In the genomic region with DNA sequence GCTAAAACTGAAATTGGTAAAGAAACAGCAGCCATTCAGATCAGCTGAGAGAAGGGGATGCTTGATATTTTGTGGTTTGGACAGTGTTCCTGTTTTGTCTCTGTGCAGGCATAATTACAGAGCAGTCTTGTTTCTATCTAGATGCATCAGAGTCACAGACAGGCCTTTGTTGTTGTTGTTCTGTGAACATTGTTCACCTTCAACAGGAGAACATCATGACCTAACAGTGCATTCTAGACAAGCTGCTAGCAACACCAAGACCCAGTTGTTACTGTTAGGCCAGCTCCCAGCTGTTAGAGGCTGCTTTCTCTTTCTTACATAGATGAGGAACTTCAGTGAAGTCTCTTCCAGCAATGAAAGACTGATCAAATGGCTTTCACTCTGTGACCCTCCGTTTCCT, we compare ENCODE assay signal across 12 cellular contexts. TPM values are rescaled to one million over a fixed set of nuclear protein-coding genes. Genes with fewer than 3 reads are reported as not detected.
DNase-seq lines count a peak whose midpoint lies in the region; ATAC-seq, FAIRE-seq and TF ChIP-seq lines count a peak whose summit lies in the region.
"Had no signal": no experiment of that assay in that cellular context is flagged by ENCODE, and none has a peak within 500 bp of the region (broad histone marks: within the 10 kb centered on the region; RNA-seq: fewer than 3 reads in every experiment).

No MANE protein-coding gene starts in this region.

- CTCF ChIA-PET in activated CD4-positive, alpha-beta memory T cell treated with anti-CD3 and anti-CD28 coated beads, Interleukin-2, amount 10 ng/mL, durations not matched to agents 7 days and 5 days (lab: Charles Lee) = interaction anchor here (1.2 to 2.0 kb wide), 2 partner anchors 34 to 99 kb away, joined by 3 to 8 read pairs; no protein-coding TSS in a partner anchor

- H3K4me2 ChIP-seq in BLaER1 (peak overlapping the region; percentile 18), smooth muscle cell (no peak overlapping the region)

- H3K9ac ChIP-seq in BLaER1 (no peak overlapping the region), smooth muscle cell (ENCODE audit: low read depth) (no peak overlapping the region)
- H3K9ac ChIP-seq: GM23248 had no signal

- H3K36me3 Mint-ChIP-seq in activated CD4-positive, alpha-beta memory T cell treated with anti-CD3 and anti-CD28 coated beads, Interleukin-2, amount 10 ng/mL, durations not matched to agents 7 days and 5 days (ENCODE audit: low read depth) = peaks cover 31% of the 10 kb centered on the region

- intact Hi-C loops in left lung (cut with DNase I) = no loop called here

- no peaks in the 10 kb centered on the region for H3K36me3 ChIP-seq in BLaER1
- no peaks in the 10 kb centered on the region for H3K36me3 ChIP-seq in left lung
- H3K36me3 ChIP-seq in smooth muscle cell (ENCODE audit: low read depth) = no peaks in the 10 kb centered on the region

- peaks cover 16% of the 10 kb centered on the region for H3K9me3 Mint-ChIP-seq in activated CD4-positive, alpha-beta memory T cell treated with anti-CD3 and anti-CD28 coated beads, Interleukin-2, amount 10 ng/mL, durations not matched to agents 7 days and 5 days

- H3K27me3 ChIP-seq in BLaER1 = no peaks in the 10 kb centered on the region
- H3K27me3 ChIP-seq in left lung = no peaks in the 10 kb centered on the region
- H3K27me3 ChIP-seq in smooth muscle cell (ENCODE audit: low read depth) = no peaks in the 10 kb centered on the region

- H3K27me3 Mint-ChIP-seq in activated CD4-positive, alpha-beta memory T cell treated with anti-CD3 and anti-CD28 coated beads, Interleukin-2, amount 10 ng/mL, durations not matched to agents 7 days and 5 days = peaks cover 29% of the 10 kb centered on the region

- H3F3A ChIP-seq in smooth muscle cell (ENCODE audit: low read depth) = no peaks in the 10 kb centered on the region

- H3K4me1 ChIP-seq in BLaER1 (peaks cover 10% of the 10 kb centered on the region), left lung (no peaks in the 10 kb centered on the region), smooth muscle cell (ENCODE audit: low read depth) (no peaks in the 10 kb centered on the region)

- POLR2A ChIA-PET in activated CD4-positive, alpha-beta memory T cell treated with anti-CD3 and anti-CD28 coated beads, Interleukin-2, amount 10 ng/mL, durations not matched to agents 7 days and 5 days (lab: Charles Lee) = interaction anchor here (0.8 to 2.9 kb wide), 5 partner anchors 24 to 38 kb away, joined by 3 to 10 read pairs (median 6); partner anchors contain the start of gene USF2

- TF ChIP-seq CTCF in left lung (IDR thresholded peaks at IDR 0.05) (no peak), smooth muscle cell (IDR thresholded peaks at IDR 0.05; ENCODE audit: borderline replicate concordance, insufficient read depth, poor library complexity, severe bottlenecking) (no peak), foreskin fibroblast (IDR thresholded peaks at IDR 0.05; ENCODE audit: low read depth, low read length) (no peak)

- H4K20me1 ChIP-seq in BLaER1 (no peaks in the 10 kb centered on the region), smooth muscle cell (ENCODE audit: low read depth) (no peaks in the 10 kb centered on the region)

- H2AFZ ChIP-seq in smooth muscle cell (ENCODE audit: low read depth) = no peak overlapping the region
- H2AFZ ChIP-seq: GM23248 had no signal

- ATAC-seq in left lung = peak; percentile 22
- no peak for ATAC-seq in HG03378 (IDR thresholded peaks at IDR 0.05; ENCODE audit: unreplicated experiment)

- H3K27ac Mint-ChIP-seq in activated CD4-positive, alpha-beta memory T cell treated with anti-CD3 and anti-CD28 coated beads, Interleukin-2, amount 10 ng/mL, durations not matched to agents 7 days and 5 days = peak overlapping the region; percentile 75

- no peak overlapping the region for H3K27ac ChIP-seq in BLaER1
- peak overlapping the region in 1 of 2 donors; percentile 14 for H3K27ac ChIP-seq in left lung
- no peak overlapping the region for H3K27ac ChIP-seq in smooth muscle cell (ENCODE audit: low read depth)
- H3K27ac ChIP-seq: GM23248 had no signal

- DNase-seq in GM19239 (ENCODE audit: insufficient read length, low spot score) (no peak), left lung (no peak), A172 (ENCODE audit: low spot score) (no peak), smooth muscle cell (lab: John Stamatoyannopoulos, UW; ENCODE audit: unreplicated experiment) (no peak), foreskin fibroblast (no peak)
- peak; percentile 15 for DNase-seq in activated CD4-positive, alpha-beta memory T cell treated with anti-CD3 and anti-CD28 coated beads, Interleukin-2, amount 10 ng/mL, durations not matched to agents 7 days and 5 days
- DNase-seq: GM23248, NCI-H1417, NCI-H82 had no signal

- FAIRE-seq in GM19239 (lab: Jason Lieb, UNC) = peak; percentile 87
- FAIRE-seq: bronchial epithelial cell had no signal

- H3K4me3 ChIP-seq in BLaER1 = no peak overlapping the region
- no peak overlapping the region for H3K4me3 ChIP-seq in left lung
- no peak overlapping the region for H3K4me3 ChIP-seq in smooth muscle cell
- no peak overlapping the region for H3K4me3 ChIP-seq in foreskin fibroblast (ENCODE audit: low read depth in 1 of 2, low read length in 2 of 2)
- H3K4me3 ChIP-seq: GM23248 had no signal

- peaks cover 22% of the 10 kb centered on the region for H3K9me3 ChIP-seq in BLaER1
- H3K9me3 ChIP-seq in left lung = peaks cover 0 to 11% of the 10 kb centered on the region in 2 donors
- peaks cover 5% of the 10 kb centered on the region for H3K9me3 ChIP-seq in smooth muscle cell (replicated peaks; ENCODE audit: low read depth)

- H3K4me1 Mint-ChIP-seq in activated CD4-positive, alpha-beta memory T cell treated with anti-CD3 and anti-CD28 coated beads, Interleukin-2, amount 10 ng/mL, durations not matched to agents 7 days and 5 days = peaks cover 22% of the 10 kb centered on the region

- WGBS in smooth muscle cell (ENCODE audit: low lambda C conversion rate) = 100% methylated on average over 1 of the region's 1 CpG

- H3K4me3 Mint-ChIP-seq in activated CD4-positive, alpha-beta memory T cell treated with anti-CD3 and anti-CD28 coated beads, Interleukin-2, amount 10 ng/mL, durations not matched to agents 7 days and 5 days = peak overlapping the region; percentile 13

- H3K79me2 ChIP-seq in smooth muscle cell (ENCODE audit: low read depth) = no peaks in the 10 kb centered on the region

RNA-seq across cellular contexts. Expression of gene LSR, which starts 8.5 kb away (rescaled TPM):
- total RNA-seq in activated CD4-positive, alpha-beta memory T cell treated with anti-CD3 and anti-CD28 coated beads, Interleukin-2, amount 10 ng/mL, durations not matched to agents 7 days and 5 days = 10 to 100 TPM; 13.2 to 13.3 TPM
- total RNA-seq in left lung (100 to 1,000 TPM in 1 of 2 donors, 10 to 100 TPM in 1; 65.4 to 130 TPM), smooth muscle cell (11.3 and 14.0 TPM in 2 replicates)
- total RNA-seq in A172 (2014; rRNA removed; shearing (Covaris generic)) = 0.69 and 1.1 TPM in 2 replicates
- polyA plus RNA-seq in smooth muscle cell = 14.2 and 85.3 TPM in 2 replicates
- total RNA-seq: GM23248 had no signal

RNA-seq across cellular contexts. Expression of gene FAM187B, which starts 11.8 kb away (rescaled TPM):
- total RNA-seq in activated CD4-positive, alpha-beta memory T cell treated with anti-CD3 and anti-CD28 coated beads, Interleukin-2, amount 10 ng/mL, durations not matched to agents 7 days and 5 days = not detected
- total RNA-seq in left lung (under 1 TPM in 1 of 2 donors, not detected in 1; 0.20 TPM), smooth muscle cell (not detected in 2 replicates)
- not detected in 2 replicates for total RNA-seq in A172 (2014; rRNA removed; shearing (Covaris generic))
- not detected in 2 replicates for polyA plus RNA-seq in smooth muscle cell
- total RNA-seq: bronchial epithelial cell, GM23248 had no signal
- polyA plus RNA-seq: GM23248 had no signal

RNA-seq across cellular contexts. Expression of gene USF2, which starts 28.4 kb away (rescaled TPM):
- 100 to 1,000 TPM; 164 to 172 TPM for total RNA-seq in activated CD4-positive, alpha-beta memory T cell treated with anti-CD3 and anti-CD28 coated beads, Interleukin-2, amount 10 ng/mL, durations not matched to agents 7 days and 5 days
- total RNA-seq in left lung (100 to 1,000 TPM; 123 to 148 TPM), smooth muscle cell (30.4 and 34.4 TPM in 2 replicates)
- total RNA-seq in A172 (2014; rRNA removed; shearing (Covaris generic)) = 53.5 and 54.2 TPM in 2 replicates
- polyA plus RNA-seq in smooth muscle cell = 20.0 and 22.7 TPM in 2 replicates

RNA-seq across cellular contexts. Expression of gene HAMP, which starts 42.0 kb away (rescaled TPM):
- total RNA-seq in activated CD4-positive, alpha-beta memory T cell treated with anti-CD3 and anti-CD28 coated beads, Interleukin-2, amount 10 ng/mL, durations not matched to agents 7 days and 5 days = under 1 TPM; 0.38 to 0.43 TPM
- total RNA-seq in left lung (1 to 10 TPM; 1.1 to 1.9 TPM), smooth muscle cell (not detected in 2 replicates)
- not detected in 2 replicates for total RNA-seq in A172 (2014; rRNA removed; shearing (Covaris generic))
- not detected in 2 replicates for polyA plus RNA-seq in smooth muscle cell
- total RNA-seq: bronchial epithelial cell, GM23248 had no signal
- polyA plus RNA-seq: GM23248 had no signal

RNA-seq across cellular contexts. Expression of gene MAG, which starts 51.6 kb away (rescaled TPM):
- not detected for total RNA-seq in activated CD4-positive, alpha-beta memory T cell treated with anti-CD3 and anti-CD28 coated beads, Interleukin-2, amount 10 ng/mL, durations not matched to agents 7 days and 5 days
- not detected for total RNA-seq in left lung
- not detected in 2 replicates for total RNA-seq in A172 (2014; rRNA removed; shearing (Covaris generic))
- not detected in 2 replicates for total RNA-seq in smooth muscle cell
- polyA plus RNA-seq in smooth muscle cell = not detected in 2 replicates
- total RNA-seq: bronchial epithelial cell, GM23248 had no signal
- polyA plus RNA-seq: GM23248 had no signal
